Comparison of ENCODE assay signal across 14 cellular contexts in genomic region chr17:42814633-42815399, GRCh38. TPM values are rescaled to one million over a fixed set of nuclear protein-coding genes. Genes with fewer than 3 reads are reported as not detected.
DNase-seq lines count a peak whose midpoint lies in the region; ATAC-seq and TF ChIP-seq lines count a peak whose summit lies in the region.
"Had no signal": no experiment of that assay in that cellular context is flagged by ENCODE, and none has a peak within 500 bp of the region (broad histone marks: within the 10 kb centered on the region; RNA-seq: fewer than 3 reads in every experiment).

No MANE protein-coding gene starts in this region.

- H3K27ac ChIP-seq in dorsolateral prefrontal cortex, result peak overlapping the region in 8 of 59 donors; percentile 5 to 51 (median 12)
- H3K27ac ChIP-seq: psoas muscle had no signal

- no peak overlapping the region for H3K4me3 ChIP-seq in dorsolateral prefrontal cortex
- H3K4me3 ChIP-seq: psoas muscle had no signal

- no peaks in the 10 kb centered on the region for H3K27me3 ChIP-seq in dorsolateral prefrontal cortex

- ATAC-seq in GM21825 (IDR thresholded peaks at IDR 0.05; ENCODE audit: unreplicated experiment) (no peak), GM21447 (IDR thresholded peaks at IDR 0.05; ENCODE audit: unreplicated experiment) (no peak)
- ATAC-seq: activated CD4-positive, alpha-beta T cell treated with anti-CD3 and anti-CD28 coated beads for 36 hours had no signal

- no peak for TF ChIP-seq CTCF in dorsolateral prefrontal cortex (IDR thresholded peaks at IDR 0.05 in 54 of 56, conservative IDR thresholded peaks at IDR 0.05 in 2 of 56; ENCODE audit: low read depth in 1 of 56, partially characterized antibody in 56 of 56)

- intact Hi-C loops in dorsolateral prefrontal cortex (cut with DNase I), result no loop called here

- DNase-seq in AG08396 (ENCODE audit: low spot score) (peak; percentile 13), HS-27A (ENCODE audit: low read depth) (peak; percentile 64), amniotic epithelial cell (ENCODE audit: low read depth) (peak; percentile 65), iris pigment epithelial cell (ENCODE audit: low read depth) (peak; percentile 77), dorsolateral prefrontal cortex (no peak), HPDE6-E6E7 (ENCODE audit: extremely low spot score) (no peak)
- DNase-seq: activated CD4-positive, alpha-beta T cell treated with anti-CD3 and anti-CD28 coated beads for 36 hours; activated naive CD4-positive, alpha-beta T cell treated with Interleukin-2 at 50 U/mL for 16 hours; effector CD4-positive, alpha-beta T cell; left cardiac atrium; OCI-M1; psoas muscle had no signal

RNA-seq across cellular contexts. Expression of gene BECN1, which starts 9.3 kb away (rescaled TPM):
- total RNA-seq in dorsolateral prefrontal cortex, result 100 to 1,000 TPM in 2 of 120 experiments, 10 to 100 TPM in 118; 50.7 to 107 (median 76.2) TPM

RNA-seq across cellular contexts. Expression of gene CNTD1, which starts 16.2 kb away (rescaled TPM):
- 1 to 10 TPM in 105 of 120 experiments, under 1 TPM in 15; 0.47 to 5.7 (median 1.9) TPM for total RNA-seq in dorsolateral prefrontal cortex
- total RNA-seq: activated CD4-positive, alpha-beta T cell treated with anti-CD3 and anti-CD28 coated beads for 36 hours had no signal

RNA-seq across cellular contexts. Expression of gene COA3, which starts 16.3 kb away (rescaled TPM):
- 10 to 100 TPM; 45.3 to 97.2 (median 69.2) TPM for total RNA-seq in dorsolateral prefrontal cortex

RNA-seq across cellular contexts. Expression of gene PSME3, which starts 18.4 kb away (rescaled TPM):
- 100 to 1,000 TPM in 4 of 120 experiments, 10 to 100 TPM in 116; 55.1 to 109 (median 84.1) TPM for total RNA-seq in dorsolateral prefrontal cortex

RNA-seq across cellular contexts. Expression of gene AOC2, which starts 29.6 kb away (rescaled TPM):
- 10 to 100 TPM in 1 of 120 experiments, 1 to 10 TPM in 119; 2.4 to 11.0 (median 4.6) TPM for total RNA-seq in dorsolateral prefrontal cortex

Comparison
In these comparisons a context has a peak if more than half of its experiments do, and no peak if none do; other contexts are left out.
1. DNase-seq: peak in AG08396 (single experiment), HS-27A (single experiment), amniotic epithelial cell (single experiment) and iris pigment epithelial cell (single experiment); none in dorsolateral prefrontal cortex (0 of 10) and HPDE6-E6E7 (single experiment).